In the genomic region with DNA sequence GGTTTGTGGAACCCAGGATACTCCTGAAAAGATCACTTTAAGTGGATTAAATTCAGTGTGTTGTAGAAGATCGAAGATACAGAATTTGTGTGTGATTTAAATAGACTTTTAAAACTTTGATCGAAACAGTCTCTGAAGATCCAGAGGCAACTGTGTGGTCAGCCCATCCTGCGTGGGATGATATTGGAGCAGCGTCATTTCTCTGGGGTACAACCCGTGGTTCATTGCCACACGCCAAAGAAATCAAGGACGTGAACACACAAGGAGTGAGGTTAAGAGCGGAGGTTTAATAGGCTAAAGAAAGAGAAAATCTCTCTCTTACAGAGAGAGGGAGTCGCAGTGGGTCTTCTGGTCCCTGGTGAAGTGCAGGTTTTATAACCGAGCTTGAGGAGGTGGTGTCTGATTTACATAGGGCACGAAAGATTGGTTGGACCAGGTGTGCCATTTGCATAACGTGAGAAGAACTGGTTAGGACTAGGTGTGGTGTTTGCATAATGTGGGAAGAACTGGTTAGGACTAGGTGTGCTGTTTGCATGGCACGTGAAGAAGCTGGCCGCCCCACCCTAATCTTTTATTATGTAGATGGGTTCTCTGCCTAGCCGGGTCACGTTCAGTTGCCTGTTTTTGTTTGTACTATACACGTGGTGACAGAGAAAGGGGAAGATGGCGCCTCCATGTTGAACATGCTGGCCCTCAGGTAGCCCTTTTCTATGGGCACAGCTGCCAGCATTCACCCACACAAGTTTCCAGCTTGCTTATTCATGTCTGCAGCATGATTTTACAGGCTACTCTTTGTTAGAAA, we compare ENCODE assay signal across 1 cellular context.
TF ChIP-seq lines count a peak whose summit lies in the region.

No MANE protein-coding gene starts in this region.

TF ChIP-seq in GM23338, 12 proteins besides CTCF, POLR2A, EP300 and RAD21 (continued from another document):
- no peak for TF ChIP-seq ZNF114 (CRISPR knock-in tag; IDR thresholded peaks at IDR 0.05)
- TF ChIP-seq, protein P1, sequence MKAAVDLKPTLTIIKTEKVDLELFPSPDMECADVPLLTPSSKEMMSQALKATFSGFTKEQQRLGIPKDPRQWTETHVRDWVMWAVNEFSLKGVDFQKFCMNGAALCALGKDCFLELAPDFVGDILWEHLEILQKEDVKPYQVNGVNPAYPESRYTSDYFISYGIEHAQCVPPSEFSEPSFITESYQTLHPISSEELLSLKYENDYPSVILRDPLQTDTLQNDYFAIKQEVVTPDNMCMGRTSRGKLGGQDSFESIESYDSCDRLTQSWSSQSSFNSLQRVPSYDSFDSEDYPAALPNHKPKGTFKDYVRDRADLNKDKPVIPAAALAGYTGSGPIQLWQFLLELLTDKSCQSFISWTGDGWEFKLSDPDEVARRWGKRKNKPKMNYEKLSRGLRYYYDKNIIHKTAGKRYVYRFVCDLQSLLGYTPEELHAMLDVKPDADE (IDR thresholded peaks at IDR 0.05): no peak
- TF ChIP-seq ZNF331 (CRISPR knock-in tag; IDR thresholded peaks at IDR 0.05; ENCODE audit: low read depth): no peak
- TF ChIP-seq NANOG (IDR thresholded peaks at IDR 0.05; ENCODE audit: borderline replicate concordance): no peak
- no peak for TF ChIP-seq CREB1 (CRISPR knock-in tag; IDR thresholded peaks at IDR 0.05; ENCODE audit: low read depth)
- no peak for TF ChIP-seq POLR2AphosphoS5 (IDR thresholded peaks at IDR 0.05; ENCODE audit: low read depth)
- TF ChIP-seq EZH2 (IDR thresholded peaks at IDR 0.05; ENCODE audit: low read depth, unreplicated experiment): no peak
- TF ChIP-seq, protein P2, sequence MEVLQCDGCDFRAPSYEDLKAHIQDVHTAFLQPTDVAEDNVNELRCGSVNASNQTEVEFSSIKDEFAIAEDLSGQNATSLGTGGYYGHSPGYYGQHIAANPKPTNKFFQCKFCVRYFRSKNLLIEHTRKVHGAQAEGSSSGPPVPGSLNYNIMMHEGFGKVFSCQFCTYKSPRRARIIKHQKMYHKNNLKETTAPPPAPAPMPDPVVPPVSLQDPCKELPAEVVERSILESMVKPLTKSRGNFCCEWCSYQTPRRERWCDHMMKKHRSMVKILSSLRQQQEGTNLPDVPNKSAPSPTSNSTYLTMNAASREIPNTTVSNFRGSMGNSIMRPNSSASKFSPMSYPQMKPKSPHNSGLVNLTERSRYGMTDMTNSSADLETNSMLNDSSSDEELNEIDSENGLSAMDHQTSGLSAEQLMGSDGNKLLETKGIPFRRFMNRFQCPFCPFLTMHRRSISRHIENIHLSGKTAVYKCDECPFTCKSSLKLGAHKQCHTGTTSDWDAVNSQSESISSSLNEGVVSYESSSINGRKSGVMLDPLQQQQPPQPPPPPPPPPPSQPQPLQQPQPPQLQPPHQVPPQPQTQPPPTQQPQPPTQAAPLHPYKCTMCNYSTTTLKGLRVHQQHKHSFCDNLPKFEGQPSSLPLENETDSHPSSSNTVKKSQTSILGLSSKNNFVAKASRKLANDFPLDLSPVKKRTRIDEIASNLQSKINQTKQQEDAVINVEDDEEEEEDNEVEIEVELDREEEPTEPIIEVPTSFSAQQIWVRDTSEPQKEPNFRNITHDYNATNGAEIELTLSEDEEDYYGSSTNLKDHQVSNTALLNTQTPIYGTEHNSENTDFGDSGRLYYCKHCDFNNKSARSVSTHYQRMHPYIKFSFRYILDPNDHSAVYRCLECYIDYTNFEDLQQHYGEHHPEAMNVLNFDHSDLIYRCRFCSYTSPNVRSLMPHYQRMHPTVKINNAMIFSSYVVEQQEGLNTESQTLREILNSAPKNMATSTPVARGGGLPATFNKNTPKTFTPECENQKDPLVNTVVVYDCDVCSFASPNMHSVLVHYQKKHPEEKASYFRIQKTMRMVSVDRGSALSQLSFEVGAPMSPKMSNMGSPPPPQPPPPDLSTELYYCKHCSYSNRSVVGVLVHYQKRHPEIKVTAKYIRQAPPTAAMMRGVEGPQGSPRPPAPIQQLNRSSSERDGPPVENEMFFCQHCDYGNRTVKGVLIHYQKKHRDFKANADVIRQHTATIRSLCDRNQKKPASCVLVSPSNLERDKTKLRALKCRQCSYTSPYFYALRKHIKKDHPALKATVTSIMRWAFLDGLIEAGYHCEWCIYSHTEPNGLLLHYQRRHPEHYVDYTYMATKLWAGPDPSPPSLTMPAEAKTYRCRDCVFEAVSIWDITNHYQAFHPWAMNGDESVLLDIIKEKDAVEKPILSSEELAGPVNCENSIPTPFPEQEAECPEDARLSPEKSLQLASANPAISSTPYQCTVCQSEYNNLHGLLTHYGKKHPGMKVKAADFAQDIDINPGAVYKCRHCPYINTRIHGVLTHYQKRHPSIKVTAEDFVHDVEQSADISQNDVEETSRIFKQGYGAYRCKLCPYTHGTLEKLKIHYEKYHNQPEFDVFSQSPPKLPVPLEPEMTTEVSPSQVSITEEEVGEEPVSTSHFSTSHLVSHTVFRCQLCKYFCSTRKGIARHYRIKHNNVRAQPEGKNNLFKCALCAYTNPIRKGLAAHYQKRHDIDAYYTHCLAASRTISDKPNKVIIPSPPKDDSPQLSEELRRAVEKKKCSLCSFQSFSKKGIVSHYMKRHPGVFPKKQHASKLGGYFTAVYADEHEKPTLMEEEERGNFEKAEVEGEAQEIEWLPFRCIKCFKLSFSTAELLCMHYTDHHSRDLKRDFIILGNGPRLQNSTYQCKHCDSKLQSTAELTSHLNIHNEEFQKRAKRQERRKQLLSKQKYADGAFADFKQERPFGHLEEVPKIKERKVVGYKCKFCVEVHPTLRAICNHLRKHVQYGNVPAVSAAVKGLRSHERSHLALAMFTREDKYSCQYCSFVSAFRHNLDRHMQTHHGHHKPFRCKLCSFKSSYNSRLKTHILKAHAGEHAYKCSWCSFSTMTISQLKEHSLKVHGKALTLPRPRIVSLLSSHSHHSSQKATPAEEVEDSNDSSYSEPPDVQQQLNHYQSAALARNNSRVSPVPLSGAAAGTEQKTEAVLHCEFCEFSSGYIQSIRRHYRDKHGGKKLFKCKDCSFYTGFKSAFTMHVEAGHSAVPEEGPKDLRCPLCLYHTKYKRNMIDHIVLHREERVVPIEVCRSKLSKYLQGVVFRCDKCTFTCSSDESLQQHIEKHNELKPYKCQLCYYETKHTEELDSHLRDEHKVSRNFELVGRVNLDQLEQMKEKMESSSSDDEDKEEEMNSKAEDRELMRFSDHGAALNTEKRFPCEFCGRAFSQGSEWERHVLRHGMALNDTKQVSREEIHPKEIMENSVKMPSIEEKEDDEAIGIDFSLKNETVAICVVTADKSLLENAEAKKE (CRISPR knock-in tag; IDR thresholded peaks at IDR 0.05): no peak
- no peak for TF ChIP-seq EZH2phosphoT487 (IDR thresholded peaks at IDR 0.05; ENCODE audit: unreplicated experiment)
